23 cellular contexts compared by ENCODE assay signal in the genomic region with DNA sequence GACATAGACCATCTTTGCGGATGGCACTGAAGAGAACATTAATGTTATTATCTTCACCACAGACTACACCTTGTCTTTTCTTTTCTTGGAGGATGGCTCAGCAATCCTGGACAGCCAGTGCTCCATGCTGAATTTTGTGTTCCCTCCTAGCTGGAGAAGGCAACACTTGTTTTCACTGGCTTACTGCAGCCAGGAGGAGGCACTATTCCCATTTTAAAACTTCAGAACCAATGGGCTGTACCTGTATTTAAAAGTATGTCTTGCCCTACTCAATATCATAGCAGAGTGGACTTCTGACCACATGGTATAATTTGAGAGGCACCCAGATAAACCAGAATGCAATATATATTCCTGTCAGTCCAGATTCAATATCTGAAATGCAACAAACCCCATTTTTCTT. TPM values are rescaled to one million over a fixed set of nuclear protein-coding genes. Genes with fewer than 3 reads are reported as not detected.
A peak's percentile ranks its signal among the peaks of the same experiment; 100 is the strongest.
DNase-seq lines count a peak whose midpoint lies in the region; ATAC-seq and TF ChIP-seq lines count a peak whose summit lies in the region.
"Had no signal": no experiment of that assay in that cellular context is flagged by ENCODE, and none has a peak within 500 bp of the region (broad histone marks: within the 10 kb centered on the region; RNA-seq: fewer than 3 reads in every experiment).

No MANE protein-coding gene starts in this region.

- H3K27ac ChIP-seq in KMS-11 (no peak overlapping the region), body of pancreas (no peak overlapping the region), psoas muscle (no peak overlapping the region)
- H3K27ac ChIP-seq: breast epithelium, gastrocnemius medialis, ovary, suprapubic skin, uterus had no signal

- 94 to 95% methylated on average over 1 of the region's 1 CpG for WGBS in body of pancreas, 2 donors
- 97 to 100% (median 100%) methylated on average over 1 of the region's 1 CpG for WGBS in psoas muscle, 3 donors

- intact Hi-C loops in body of pancreas (cut with DNase I), result no loop called here
- intact Hi-C loops in psoas muscle (cut with DNase I), result no loop called here

- H3K9ac ChIP-seq in KMS-11, result no peak overlapping the region

- H3K27me3 ChIP-seq in KMS-11 (ENCODE audit: insufficient read depth, low read depth), result no peaks in the 10 kb centered on the region
- H3K27me3 ChIP-seq in body of pancreas, result no peaks in the 10 kb centered on the region
- no peaks in the 10 kb centered on the region for H3K27me3 ChIP-seq in psoas muscle (ENCODE audit: insufficient read depth in 3 of 3, low read length in 2 of 3)
- H3K27me3 ChIP-seq: breast epithelium, gastrocnemius medialis, ovary, uterus had no signal

- H3K4me1 ChIP-seq in KMS-11 (ENCODE audit: low read depth, poor library complexity, severe bottlenecking) (no peaks in the 10 kb centered on the region), body of pancreas (no peaks in the 10 kb centered on the region), psoas muscle (no peaks in the 10 kb centered on the region)
- H3K4me1 ChIP-seq: breast epithelium, gastrocnemius medialis, suprapubic skin, uterus had no signal

- H2AFZ ChIP-seq in KMS-11 (ENCODE audit: low read depth), result no peak overlapping the region

- no peaks in the 10 kb centered on the region for H3K36me3 ChIP-seq in KMS-11 (ENCODE audit: insufficient read depth)
- H3K36me3 ChIP-seq in body of pancreas (replicated peaks in 1 of 2; ENCODE audit: insufficient read depth in 1 of 2, low read depth in 2 of 2), result no peaks in the 10 kb centered on the region
- H3K36me3 ChIP-seq in psoas muscle (ENCODE audit: insufficient read depth in 1 of 2, low read depth in 1 of 2), result no peaks in the 10 kb centered on the region
- H3K36me3 ChIP-seq: breast epithelium, gastrocnemius medialis, ovary, suprapubic skin, uterus had no signal

- H3K4me2 ChIP-seq in KMS-11, result no peak overlapping the region

- H3K4me3 ChIP-seq in GM12865 (ENCODE audit: low read depth, low read length), result no peak overlapping the region
- H3K4me3 ChIP-seq in KMS-11 (IDR thresholded peaks at IDR 0.05; ENCODE audit: insufficient read depth, low read depth, low read length), result no peak overlapping the region
- H3K4me3 ChIP-seq in body of pancreas, result no peak overlapping the region
- no peak overlapping the region for H3K4me3 ChIP-seq in psoas muscle
- H3K4me3 ChIP-seq: breast epithelium, gastrocnemius medialis, ovary, suprapubic skin, uterus had no signal

- H4K20me1 ChIP-seq in KMS-11 (ENCODE audit: insufficient read depth), result no peaks in the 10 kb centered on the region

- no peaks in the 10 kb centered on the region for H3K79me2 ChIP-seq in KMS-11 (ENCODE audit: insufficient read depth, low read depth)

- TF ChIP-seq CTCF in GM12865 (IDR thresholded peaks at IDR 0.05; ENCODE audit: insufficient read depth, low read depth, low read length, missing control alignments), result peak; percentile 13
- peak; percentile 38; the same call in 1 of the 2 replicates for TF ChIP-seq CTCF in KMS-11 (conservative IDR thresholded peaks at IDR 0.05; ENCODE audit: low read depth, low read length)
- peak in 4 of 7 experiments; percentile 5 to 47 (median 22) for TF ChIP-seq CTCF in body of pancreas (IDR thresholded peaks at IDR 0.05)
- TF ChIP-seq CTCF in psoas muscle (IDR thresholded peaks at IDR 0.05), result peak; percentile 23

- H3K9me3 ChIP-seq in body of pancreas (no peaks in the 10 kb centered on the region), psoas muscle (no peaks in the 10 kb centered on the region)
- H3K9me3 ChIP-seq: breast epithelium, gastrocnemius medialis, ovary, suprapubic skin, uterus had no signal

- no peak for DNase-seq in GM12865 (ENCODE audit: low read depth)
- DNase-seq in body of pancreas, result peak in 1 of 4 donors; percentile 14
- DNase-seq in psoas muscle, result no peak
- no peak for DNase-seq in NCI-H2081 (lab: John Stamatoyannopoulos, UW)
- DNase-seq: activated CD4-positive, alpha-beta T cell treated with anti-CD3 and anti-CD28 coated beads, Interleukin-2, amount 10 ng/mL, durations not matched to agents 24 days and 14 days; activated naive CD4-positive, alpha-beta T cell treated with Interleukin-2 at 50 U/mL for 16 hours; activated T-cell treated with anti-CD3 and anti-CD28 coated beads, Interleukin-2, amount 50 U/mL, for 48 hours; DMS 273 treated with DMSO at 0.1 percent for 48 hours; gastrocnemius medialis; hippocampal formation; NCI-H146; NCI-H510A treated with DMSO at 0.1 percent for 48 hours; ovary; RPMI8226; stimulated activated CD4-positive, alpha-beta T cell treated with anti-CD3 and anti-CD28 coated beads, Interleukin-4, amount 100 ng/mL, for 24 hours; stimulated activated naive B cell treated with anti-CD40 and anti-IgM and Interleukin-4, amounts not matched to agents 10 μg/mL and 1 μg/mL and 100 μg/mL, for 72 hours; uterus had no signal

- TF ChIP-seq POLR2A in body of pancreas (IDR thresholded peaks at IDR 0.05) (no peak), GM18505 (IDR thresholded peaks at IDR 0.05; ENCODE audit: borderline replicate concordance, extremely low read depth, insufficient read depth, insufficient read length) (no peak)

- ATAC-seq in body of pancreas (no peak), psoas muscle (no peak), GM18505 (IDR thresholded peaks at IDR 0.05; ENCODE audit: unreplicated experiment) (no peak), GM19455 (IDR thresholded peaks at IDR 0.05; ENCODE audit: unreplicated experiment) (no peak)
- ATAC-seq: gastrocnemius medialis; natural killer cell treated with Interleukin-12 subunit alpha and Interleukin-12 subunit beta and Interleukin-15 and Interleukin-18, amount 100 ng/mL, for 72 hours; stimulated activated naive B cell treated with anti-CD40 and anti-IgM and Interleukin-4, amounts not matched to agents 10 μg/mL and 1 μg/mL and 100 μg/mL, for 72 hours had no signal

RNA-seq across cellular contexts. Expression of a gene that starts 53.3 kb away (rescaled TPM):
- 10 to 100 TPM; 13.8 to 15.3 TPM for total RNA-seq in body of pancreas
- 10 to 100 TPM in 3 of 4 donors, 1 to 10 TPM in 1; 9.1 to 15.6 (median 10.3) TPM for total RNA-seq in psoas muscle
- 1 to 10 TPM; 3.4 to 6.1 (median 5.3) TPM for polyA plus RNA-seq in psoas muscle
